Comparison of ENCODE assay signal across 33 cellular contexts in genomic region chr2:148704247-148704646, GRCh38.
"Had no signal": no experiment of that assay in that cellular context is flagged by ENCODE, and none has a peak within 500 bp of the region (broad histone marks: within the 10 kb centered on the region; RNA-seq: fewer than 3 reads in every experiment).

No MANE protein-coding gene starts in this region.

- H3K4me3 ChIP-seq: adrenal gland, body of pancreas, cardiac muscle cell, coronary artery, dorsolateral prefrontal cortex, heart left ventricle, left lung, lower lobe of right lung, stomach, thyroid gland, upper lobe of left lung, vagina had no signal

- ATAC-seq: activated CD8-positive, alpha-beta memory T cell treated with anti-CD3 and anti-CD28 coated beads, Interleukin-2, amount 10 ng/mL, durations not matched to agents 7 days and 5 days; activated CD8-positive, alpha-beta T cell treated with anti-CD3 and anti-CD28 coated beads, Interleukin-2, amount 10 ng/mL, durations not matched to agents 7 days and 5 days; body of pancreas; effector memory CD8-positive, alpha-beta T cell; foreskin keratinocyte; heart left ventricle; left lung; lower lobe of right lung; natural killer cell treated with Interleukin-12 subunit alpha and Interleukin-12 subunit beta and Interleukin-15 and Interleukin-18, amount 100 ng/mL, for 72 hours; right cardiac atrium; stimulated activated naive B cell treated with anti-CD40 and anti-IgM and Interleukin-4, amounts not matched to agents 10 μg/mL and 1 μg/mL and 100 μg/mL, for 72 hours; T-helper 17 cell; WTC11 had no signal

- H3K4me1 Mint-ChIP-seq: WTC11 had no signal

- H3K27ac Mint-ChIP-seq: activated CD8-positive, alpha-beta memory T cell treated with anti-CD3 and anti-CD28 coated beads, Interleukin-2, amount 10 ng/mL, durations not matched to agents 7 days and 5 days; activated CD8-positive, alpha-beta T cell treated with anti-CD3 and anti-CD28 coated beads, Interleukin-2, amount 10 ng/mL, durations not matched to agents 7 days and 5 days; activated naive CD4-positive, alpha-beta T cell treated with anti-CD3 and anti-CD28 coated beads for 36 hours; activated naive CD8-positive, alpha-beta T cell treated with anti-CD3 and anti-CD28 coated beads for 36 hours; activated T-helper 1 cell treated with anti-CD3 and anti-CD28 coated beads, Interleukin-12 subunit alpha, Interleukin-12 subunit beta, Interleukin-2, Interleukin-4 antibody, amounts not matched to agents 30 ng/mL and 10 ng/mL and 1 ng/mL, durations not matched to agents 14 hours and 24 hours and 36 hours; effector memory CD8-positive, alpha-beta T cell; natural killer cell treated with Interleukin-12 subunit alpha and Interleukin-12 subunit beta and Interleukin-15 and Interleukin-18, amount 100 ng/mL, for 72 hours; stimulated activated naive B cell treated with anti-CD40 and anti-IgM and Interleukin-4, amounts not matched to agents 10 μg/mL and 1 μg/mL and 100 μg/mL, for 72 hours; T-helper 17 cell; WTC11 had no signal

- DNase-seq: activated CD4-positive, alpha-beta T cell treated with anti-CD3 and anti-CD28 coated beads for 1 hour; activated CD8-positive, alpha-beta memory T cell treated with anti-CD3 and anti-CD28 coated beads, Interleukin-2, amount 10 ng/mL, durations not matched to agents 7 days and 5 days; activated CD8-positive, alpha-beta T cell treated with anti-CD3 and anti-CD28 coated beads, Interleukin-2, amount 10 ng/mL, durations not matched to agents 7 days and 5 days; activated effector memory CD4-positive, alpha-beta T cell treated with anti-CD3 and anti-CD28 coated beads, Interleukin-2, amount 50 U/mL, for 16 hours; activated naive CD4-positive, alpha-beta T cell treated with anti-CD3 and anti-CD28 coated beads for 36 hours; activated naive CD8-positive, alpha-beta T cell treated with anti-CD3 and anti-CD28 coated beads for 36 hours; adrenal gland; aorta; body of pancreas; cerebellar nuclear complex; dorsolateral prefrontal cortex; effector memory CD8-positive, alpha-beta T cell; erythroblast; foreskin keratinocyte; heart left ventricle; kidney glomerular epithelial cell; left lung; lower lobe of right lung; mesendoderm; right cardiac atrium; stimulated activated CD4-positive, alpha-beta T cell treated with anti-CD3 and anti-CD28 coated beads, Interleukin-15, amount 100 ng/mL, for 24 hours; stimulated activated CD4-positive, alpha-beta T cell treated with anti-CD3 and anti-CD28 coated beads, Interleukin-2, amount 100 ng/mL, for 24 hours; stimulated activated naive B cell treated with anti-CD40 and anti-IgM and Interleukin-4, amounts not matched to agents 10 μg/mL and 1 μg/mL and 100 μg/mL, for 72 hours; stomach; T-helper 17 cell; thyroid gland; upper lobe of left lung had no signal

- H3K27me3 Mint-ChIP-seq: activated CD8-positive, alpha-beta memory T cell treated with anti-CD3 and anti-CD28 coated beads, Interleukin-2, amount 10 ng/mL, durations not matched to agents 7 days and 5 days; activated naive CD8-positive, alpha-beta T cell treated with anti-CD3 and anti-CD28 coated beads for 36 hours; effector memory CD8-positive, alpha-beta T cell; natural killer cell treated with Interleukin-12 subunit alpha and Interleukin-12 subunit beta and Interleukin-15 and Interleukin-18, amount 100 ng/mL, for 72 hours; stimulated activated naive B cell treated with anti-CD40 and anti-IgM and Interleukin-4, amounts not matched to agents 10 μg/mL and 1 μg/mL and 100 μg/mL, for 72 hours; T-helper 17 cell had no signal

- H3K4me3 Mint-ChIP-seq: activated CD8-positive, alpha-beta memory T cell treated with anti-CD3 and anti-CD28 coated beads, Interleukin-2, amount 10 ng/mL, durations not matched to agents 7 days and 5 days; activated CD8-positive, alpha-beta T cell treated with anti-CD3 and anti-CD28 coated beads, Interleukin-2, amount 10 ng/mL, durations not matched to agents 7 days and 5 days; activated naive CD4-positive, alpha-beta T cell treated with anti-CD3 and anti-CD28 coated beads for 36 hours; activated naive CD8-positive, alpha-beta T cell treated with anti-CD3 and anti-CD28 coated beads for 36 hours; activated T-helper 1 cell treated with anti-CD3 and anti-CD28 coated beads, Interleukin-12 subunit alpha, Interleukin-12 subunit beta, Interleukin-2, Interleukin-4 antibody, amounts not matched to agents 30 ng/mL and 10 ng/mL and 1 ng/mL, durations not matched to agents 14 hours and 24 hours and 36 hours; effector memory CD8-positive, alpha-beta T cell; natural killer cell treated with Interleukin-12 subunit alpha and Interleukin-12 subunit beta and Interleukin-15 and Interleukin-18, amount 100 ng/mL, for 72 hours; stimulated activated naive B cell treated with anti-CD40 and anti-IgM and Interleukin-4, amounts not matched to agents 10 μg/mL and 1 μg/mL and 100 μg/mL, for 72 hours; T-helper 17 cell; WTC11 had no signal
